In genomic region chr1:206583461-206584264, GRCh38 we compare ENCODE assay signal across 8 cellular contexts. TPM values are rescaled to one million over a fixed set of nuclear protein-coding genes. Genes with fewer than 3 reads are reported as not detected.
DNase-seq lines count a peak whose midpoint lies in the region; ATAC-seq lines count a peak whose summit lies in the region.

No MANE protein-coding gene starts in this region.

- H3K27ac Mint-ChIP-seq in activated naive CD8-positive, alpha-beta T cell treated with anti-CD3 and anti-CD28 coated beads for 36 hours, result peak overlapping the region; percentile 99

- DNase-seq in Daoy (ENCODE audit: low read depth) (peak; percentile 68), M059J (ENCODE audit: low read depth) (peak; percentile 66), SW480 (ENCODE audit: low spot score) (peak; percentile 62), Right ventricle myocardium inferior (ENCODE audit: missing footprints) (peak; percentile 79), putamen (ENCODE audit: low spot score) (peak; percentile 45), GF-D8 (lab: John Stamatoyannopoulos, UW) (no peak)
- peak; percentile 75 for DNase-seq in activated naive CD8-positive, alpha-beta T cell treated with anti-CD3 and anti-CD28 coated beads for 36 hours

- H3K36me3 Mint-ChIP-seq in activated naive CD8-positive, alpha-beta T cell treated with anti-CD3 and anti-CD28 coated beads for 36 hours, result peaks cover 67% of the 10 kb centered on the region

- peaks cover 72% of the 10 kb centered on the region for H3K4me1 Mint-ChIP-seq in activated naive CD8-positive, alpha-beta T cell treated with anti-CD3 and anti-CD28 coated beads for 36 hours

- intact Hi-C loops in Right ventricle myocardium inferior (cut with DNase I), result loop anchor here (1.0 kb wide), 2 partner anchors 39 to 93 kb away; no protein-coding TSS in a partner anchor

- no peaks in the 10 kb centered on the region for H3K27me3 Mint-ChIP-seq in activated naive CD8-positive, alpha-beta T cell treated with anti-CD3 and anti-CD28 coated beads for 36 hours

- ATAC-seq in Right ventricle myocardium inferior, result peak; percentile 54
- no peak for ATAC-seq in GM21360 (IDR thresholded peaks at IDR 0.05; ENCODE audit: unreplicated experiment)

- peak overlapping the region; percentile 64 for H3K4me3 Mint-ChIP-seq in activated naive CD8-positive, alpha-beta T cell treated with anti-CD3 and anti-CD28 coated beads for 36 hours

- H3K9me3 Mint-ChIP-seq in activated naive CD8-positive, alpha-beta T cell treated with anti-CD3 and anti-CD28 coated beads for 36 hours, result peaks cover 4% of the 10 kb centered on the region

RNA-seq across cellular contexts. Expression of gene EIF2D, which starts 28.6 kb away (rescaled TPM):
- 25.2 and 27.7 TPM in 2 replicates for total RNA-seq in Daoy (2014; rRNA removed; shearing (Covaris generic))
- 34.7 and 39.0 TPM in 2 replicates for total RNA-seq in M059J (2014; rRNA removed; shearing (Covaris generic))
- 100 to 1,000 TPM; 112 to 113 TPM for total RNA-seq in activated naive CD8-positive, alpha-beta T cell treated with anti-CD3 and anti-CD28 coated beads for 36 hours
- 26.0 TPM for total RNA-seq in Right ventricle myocardium inferior

RNA-seq across cellular contexts. Expression of gene DYRK3, which starts 51.7 kb away (rescaled TPM):
- 15.8 and 16.9 TPM in 2 replicates for total RNA-seq in Daoy (2014; rRNA removed; shearing (Covaris generic))
- total RNA-seq in M059J (2014; rRNA removed; shearing (Covaris generic)), result 21.9 and 22.3 TPM in 2 replicates
- 1 to 10 TPM; 5.2 to 5.3 TPM for total RNA-seq in activated naive CD8-positive, alpha-beta T cell treated with anti-CD3 and anti-CD28 coated beads for 36 hours
- total RNA-seq in Right ventricle myocardium inferior, result 21.9 TPM
